ENCODE assay signal across 9 cellular contexts in the genomic region with DNA sequence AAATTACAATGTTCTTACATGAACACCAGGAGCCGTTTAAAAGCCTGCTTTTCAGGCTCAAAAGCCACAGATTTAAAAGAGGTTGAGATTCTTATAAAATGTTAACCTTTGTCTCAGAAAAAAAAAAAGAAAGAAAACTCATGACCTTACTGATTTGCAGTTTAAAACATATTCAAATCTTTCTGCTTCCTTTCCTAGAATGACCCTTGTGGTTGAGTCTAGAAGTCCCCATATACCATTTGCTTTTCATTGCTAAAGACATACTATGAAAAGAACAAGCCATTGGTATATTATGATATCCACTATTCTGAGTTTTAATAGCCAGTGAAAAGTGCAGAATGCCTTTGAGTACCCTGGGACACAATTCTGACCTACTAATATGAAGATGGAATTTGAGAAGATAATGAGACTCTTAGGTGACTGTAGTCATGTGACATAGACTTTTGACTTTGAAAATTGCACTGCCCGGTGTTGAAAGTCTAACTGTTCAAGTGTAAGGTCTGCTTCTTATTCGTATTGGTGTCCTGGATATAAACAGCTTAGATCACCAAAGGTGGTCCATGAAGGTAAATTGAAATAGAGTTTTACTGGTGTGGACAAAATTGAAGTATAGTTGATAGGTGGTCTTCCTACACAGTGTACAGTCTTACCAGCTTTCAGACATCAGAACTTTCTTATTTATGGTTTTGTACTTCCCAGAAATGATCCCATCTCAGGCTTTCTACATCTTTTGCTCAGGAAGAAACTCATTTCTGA.
DNase-seq lines count a peak whose midpoint lies in the region; ATAC-seq and TF ChIP-seq lines count a peak whose summit lies in the region.
"Had no signal": no experiment of that assay in that cellular context is flagged by ENCODE, and none has a peak within 500 bp of the region (broad histone marks: within the 10 kb centered on the region; RNA-seq: fewer than 3 reads in every experiment).

No MANE protein-coding gene starts in this region.

- TF ChIP-seq CTCF in dorsolateral prefrontal cortex (IDR thresholded peaks at IDR 0.05 in 54 of 56, conservative IDR thresholded peaks at IDR 0.05 in 2 of 56; ENCODE audit: low read depth in 1 of 56, partially characterized antibody in 56 of 56) = no peak
- no peak for TF ChIP-seq CTCF in upper lobe of left lung (IDR thresholded peaks at IDR 0.05)
- no peak for TF ChIP-seq CTCF in GM13976 (IDR thresholded peaks at IDR 0.05; ENCODE audit: borderline replicate concordance, control extremely low read depth, extremely low read depth, insufficient read depth, missing control alignments)

- WGBS in upper lobe of left lung, 2 donors = 72 to 73% methylated on average over 3 of the region's 3 CpGs

- no peaks in the 10 kb centered on the region for H3K9me3 ChIP-seq in upper lobe of left lung

- H3K4me3 Mint-ChIP-seq in T-helper 1 cell treated with Interleukin-12 subunit alpha and Interleukin-12 subunit beta and Interleukin-4 antibody, amounts not matched to agents 30 μg/mL and 1 μg/mL, for 36 hours = peak overlapping the region; percentile 65
- peak overlapping the region in 4 of 8 donors; percentile 13 to 61 (median 37) for H3K4me3 Mint-ChIP-seq in naive B cell

- ATAC-seq in GM18867 (IDR thresholded peaks at IDR 0.05; ENCODE audit: unreplicated experiment) = peak; percentile 35
- ATAC-seq in HG02571 (IDR thresholded peaks at IDR 0.05; ENCODE audit: unreplicated experiment) = peak; percentile 34
- no peak for ATAC-seq in naive B cell (ENCODE audit: low read depth in 2 of 2)
- no peak for ATAC-seq in upper lobe of left lung (ENCODE audit: low FRiP score in 2 of 2)
- no peak for ATAC-seq in HG03342 (IDR thresholded peaks at IDR 0.05; ENCODE audit: unreplicated experiment)
- ATAC-seq: left colon had no signal

- in situ Hi-C loops in GM13976 (cut with MboI; ENCODE audit: low sequenced_read_pairs, unreplicated experiment) = no loop called here

- H3K27me3 Mint-ChIP-seq in T-helper 1 cell treated with Interleukin-12 subunit alpha and Interleukin-12 subunit beta and Interleukin-4 antibody, amounts not matched to agents 30 μg/mL and 1 μg/mL, for 36 hours (ENCODE audit: low read depth) = no peaks in the 10 kb centered on the region
- H3K27me3 Mint-ChIP-seq in naive B cell = no peaks in the 10 kb centered on the region

- peaks cover 22 to 52% (median 31%) of the 10 kb centered on the region in 4 donors for H3K4me1 ChIP-seq in upper lobe of left lung

- H3K36me3 ChIP-seq in upper lobe of left lung = no peaks in the 10 kb centered on the region

- TF ChIP-seq EP300 in upper lobe of left lung (IDR thresholded peaks at IDR 0.05) = no peak

- H3K36me3 Mint-ChIP-seq in T-helper 1 cell treated with Interleukin-12 subunit alpha and Interleukin-12 subunit beta and Interleukin-4 antibody, amounts not matched to agents 30 μg/mL and 1 μg/mL, for 36 hours (ENCODE audit: low read depth) = peaks cover 57% of the 10 kb centered on the region
- H3K36me3 Mint-ChIP-seq in naive B cell = peaks cover 16 to 25% of the 10 kb centered on the region in 2 donors

- no peaks in the 10 kb centered on the region for H3K9me3 Mint-ChIP-seq in T-helper 1 cell treated with Interleukin-12 subunit alpha and Interleukin-12 subunit beta and Interleukin-4 antibody, amounts not matched to agents 30 μg/mL and 1 μg/mL, for 36 hours
- H3K9me3 Mint-ChIP-seq in naive B cell = no peaks in the 10 kb centered on the region

- H3K27ac Mint-ChIP-seq in T-helper 1 cell treated with Interleukin-12 subunit alpha and Interleukin-12 subunit beta and Interleukin-4 antibody, amounts not matched to agents 30 μg/mL and 1 μg/mL, for 36 hours = peak overlapping the region; percentile 94
- peak overlapping the region in 5 of 6 donors; percentile 26 to 92 (median 74) for H3K27ac Mint-ChIP-seq in naive B cell

- no peak for TF ChIP-seq POLR2A in upper lobe of left lung (IDR thresholded peaks at IDR 0.05)

- intact Hi-C loops in dorsolateral prefrontal cortex (cut with DNase I) = no loop called here

- peaks cover 75% of the 10 kb centered on the region for H3K4me1 Mint-ChIP-seq in T-helper 1 cell treated with Interleukin-12 subunit alpha and Interleukin-12 subunit beta and Interleukin-4 antibody, amounts not matched to agents 30 μg/mL and 1 μg/mL, for 36 hours (ENCODE audit: low read depth)
- peaks cover 57 to 90% (median 70%) of the 10 kb centered on the region in 3 donors for H3K4me1 Mint-ChIP-seq in naive B cell

- DNase-seq in naive B cell = no peak
- no peak for DNase-seq in dorsolateral prefrontal cortex
- DNase-seq in upper lobe of left lung = no peak
- no peak for DNase-seq in GM13976 (ENCODE audit: low spot score)
- DNase-seq: left colon had no signal

- H3K27ac ChIP-seq in dorsolateral prefrontal cortex (peak overlapping the region in 15 of 59 donors; percentile 2 to 75 (median 42)), upper lobe of left lung (peak overlapping the region in 1 of 4 donors; percentile 44)

- no peak overlapping the region for H3K4me3 ChIP-seq in dorsolateral prefrontal cortex
- no peak overlapping the region for H3K4me3 ChIP-seq in upper lobe of left lung

- H3K27me3 ChIP-seq in dorsolateral prefrontal cortex = no peaks in the 10 kb centered on the region
- no peaks in the 10 kb centered on the region for H3K27me3 ChIP-seq in upper lobe of left lung

Comparison
In these comparisons a context has a peak if more than half of its experiments do, and no peak if none do; other contexts are left out.
1. ATAC-seq: peak in GM18867 (single experiment) and HG02571 (single experiment); none in naive B cell (0 of 2), upper lobe of left lung (0 of 2) and HG03342 (single experiment).